ENCODE assay signal across 8 cellular contexts in the genomic region with DNA sequence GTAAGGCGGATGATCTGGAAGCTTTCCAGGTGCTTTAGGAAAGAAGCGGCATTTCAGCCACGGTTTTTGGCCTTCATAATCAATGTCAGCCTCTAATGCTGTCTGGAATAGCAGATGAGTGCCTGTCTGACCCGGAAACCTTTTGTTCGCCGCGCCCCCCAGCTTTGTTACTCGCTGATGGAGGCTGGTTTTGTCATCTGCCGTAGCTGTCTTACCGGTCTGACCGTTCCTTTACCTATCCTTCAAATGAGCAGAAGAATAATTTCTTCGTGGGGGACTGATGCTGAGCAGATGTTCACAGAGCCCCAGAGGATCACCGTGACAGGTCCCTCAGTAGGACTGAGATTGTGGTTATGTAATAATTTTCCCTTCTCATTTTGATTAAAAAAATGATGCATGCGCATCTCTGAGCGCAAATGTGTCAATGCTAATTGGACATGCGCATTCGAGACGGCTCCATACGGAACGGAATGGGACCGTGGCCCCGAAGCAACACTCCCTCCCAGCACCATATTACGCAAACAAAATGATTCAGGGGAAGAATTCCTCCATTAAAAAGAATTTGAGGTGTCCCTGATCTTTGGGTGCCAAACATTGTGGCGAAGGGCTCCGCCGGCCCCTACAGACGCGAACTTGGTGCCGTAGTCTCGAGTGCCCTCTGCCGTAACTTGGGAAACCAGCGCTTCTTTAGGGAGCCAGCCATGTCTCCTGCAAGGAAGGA. TPM values are rescaled to one million over a fixed set of nuclear protein-coding genes. Genes with fewer than 3 reads are reported as not detected.
DNase-seq lines count a peak whose midpoint lies in the region; ATAC-seq and TF ChIP-seq lines count a peak whose summit lies in the region.

No MANE protein-coding gene starts in this region.

- H3K27ac Mint-ChIP-seq in activated T-helper 17 cell treated with anti-CD3 and anti-CD28 coated beads, Interleukin-2, amount 50 U/mL, for 72 hours: no peak overlapping the region
- H3K27ac Mint-ChIP-seq in glutamatergic neuron (ENCODE audit: unreplicated experiment): peak overlapping the region; percentile 94
- H3K27ac Mint-ChIP-seq in T-helper 2 cell treated with Interferon-gamma antibody and Interleukin-4, amounts not matched to agents 5 μg/mL and 100 μg/mL, for 36 hours: no peak overlapping the region

- TF ChIP-seq CTCF in NB4 (IDR thresholded peaks at IDR 0.05; ENCODE audit: low read depth, low read length): peak; percentile 21
- TF ChIP-seq CTCF in glutamatergic neuron (IDR thresholded peaks at IDR 0.05; ENCODE audit: partially characterized antibody, unreplicated experiment): no peak

- peak; percentile 44 for ATAC-seq in activated T-helper 17 cell treated with anti-CD3 and anti-CD28 coated beads, Interleukin-2, amount 50 U/mL, for 72 hours (replicated peaks)

- H3K27me3 Mint-ChIP-seq in activated T-helper 17 cell treated with anti-CD3 and anti-CD28 coated beads, Interleukin-2, amount 50 U/mL, for 72 hours: peaks cover 31% of the 10 kb centered on the region
- peaks cover 8% of the 10 kb centered on the region for H3K27me3 Mint-ChIP-seq in glutamatergic neuron (ENCODE audit: unreplicated experiment)
- peaks cover 35% of the 10 kb centered on the region for H3K27me3 Mint-ChIP-seq in T-helper 2 cell treated with Interferon-gamma antibody and Interleukin-4, amounts not matched to agents 5 μg/mL and 100 μg/mL, for 36 hours (ENCODE audit: low read depth)

- peaks cover 3% of the 10 kb centered on the region for H3K9me3 Mint-ChIP-seq in activated T-helper 17 cell treated with anti-CD3 and anti-CD28 coated beads, Interleukin-2, amount 50 U/mL, for 72 hours
- peaks cover 10% of the 10 kb centered on the region for H3K9me3 Mint-ChIP-seq in glutamatergic neuron (ENCODE audit: unreplicated experiment)
- H3K9me3 Mint-ChIP-seq in T-helper 2 cell treated with Interferon-gamma antibody and Interleukin-4, amounts not matched to agents 5 μg/mL and 100 μg/mL, for 36 hours: no peaks in the 10 kb centered on the region

- H3K4me3 Mint-ChIP-seq in activated T-helper 17 cell treated with anti-CD3 and anti-CD28 coated beads, Interleukin-2, amount 50 U/mL, for 72 hours: peak overlapping the region; percentile 44
- H3K4me3 Mint-ChIP-seq in glutamatergic neuron (ENCODE audit: unreplicated experiment): peak overlapping the region; percentile 56
- H3K4me3 Mint-ChIP-seq in T-helper 2 cell treated with Interferon-gamma antibody and Interleukin-4, amounts not matched to agents 5 μg/mL and 100 μg/mL, for 36 hours: no peak overlapping the region

- H3K4me1 Mint-ChIP-seq in activated T-helper 17 cell treated with anti-CD3 and anti-CD28 coated beads, Interleukin-2, amount 50 U/mL, for 72 hours: no peaks in the 10 kb centered on the region
- H3K4me1 Mint-ChIP-seq in glutamatergic neuron (ENCODE audit: low read depth, unreplicated experiment): peaks cover 31% of the 10 kb centered on the region
- H3K4me1 Mint-ChIP-seq in T-helper 2 cell treated with Interferon-gamma antibody and Interleukin-4, amounts not matched to agents 5 μg/mL and 100 μg/mL, for 36 hours (ENCODE audit: low read depth): no peaks in the 10 kb centered on the region

- TF ChIP-seq POLR2A in NB4 (IDR thresholded peaks at IDR 0.05; ENCODE audit: extremely low read depth, insufficient read length): no peak

- DNase-seq in NCI-H82 (lab: John Stamatoyannopoulos, UW) (peak; percentile 45), NCI-H82 treated with DMSO at 0.1 percent for 48 hours (lab: John Stamatoyannopoulos, UW; ENCODE audit: unreplicated experiment) (no peak), NB4 (ENCODE audit: low read depth) (peak; percentile 31), glutamatergic neuron (peak; percentile 50), nucleus accumbens (lab: John Stamatoyannopoulos, UW) (peak in 40 of 56 donors; percentile 2 to 71 (median 31))
- no peak for DNase-seq in T-helper 2 cell treated with Interferon-gamma antibody and Interleukin-4, amounts not matched to agents 5 μg/mL and 100 μg/mL, for 36 hours (ENCODE audit: low spot score)
- DNase-seq in stimulated activated naive CD4-positive, alpha-beta T cell treated with Interleukin-2 at 50 U/mL for 16 hours (lab: John Stamatoyannopoulos, UW): no peak

- no peak overlapping the region for H3K4me3 ChIP-seq in NB4 (ENCODE audit: low read depth, low read length)

- H3K36me3 Mint-ChIP-seq in activated T-helper 17 cell treated with anti-CD3 and anti-CD28 coated beads, Interleukin-2, amount 50 U/mL, for 72 hours (ENCODE audit: low read depth): no peaks in the 10 kb centered on the region
- no peaks in the 10 kb centered on the region for H3K36me3 Mint-ChIP-seq in glutamatergic neuron (ENCODE audit: unreplicated experiment)
- H3K36me3 Mint-ChIP-seq in T-helper 2 cell treated with Interferon-gamma antibody and Interleukin-4, amounts not matched to agents 5 μg/mL and 100 μg/mL, for 36 hours (ENCODE audit: low read depth): no peaks in the 10 kb centered on the region

RNA-seq across cellular contexts. Expression of a gene that starts 27.6 kb away (rescaled TPM):
- not detected for total RNA-seq in activated T-helper 17 cell treated with anti-CD3 and anti-CD28 coated beads, Interleukin-2, amount 50 U/mL, for 72 hours
- 161 TPM for total RNA-seq in glutamatergic neuron (ENCODE audit: unreplicated experiment)

RNA-seq across cellular contexts. Expression of a gene that starts 51.0 kb away (rescaled TPM):
- total RNA-seq in activated T-helper 17 cell treated with anti-CD3 and anti-CD28 coated beads, Interleukin-2, amount 50 U/mL, for 72 hours: 1,000 to 10,000 TPM; 1,980 to 2,963 TPM
- 600 TPM for total RNA-seq in glutamatergic neuron (ENCODE audit: unreplicated experiment)

Comparison
In these comparisons a context has a peak if more than half of its experiments do, and no peak if none do; other contexts are left out.
1. DNase-seq: peak in NCI-H82 (single experiment), NB4 (single experiment), glutamatergic neuron (single experiment) and nucleus accumbens (40 of 56); none in NCI-H82 treated with DMSO at 0.1 percent for 48 hours (single experiment), T-helper 2 cell treated with Interferon-gamma antibody and Interleukin-4, amounts not matched to agents 5 μg/mL and 100 μg/mL, for 36 hours (single experiment) and stimulated activated naive CD4-positive, alpha-beta T cell treated with Interleukin-2 at 50 U/mL for 16 hours (single experiment).
2. RNA of a gene that starts 27.6 kb away (total RNA-seq): 161 TPM in glutamatergic neuron (single experiment); not detected in activated T-helper 17 cell treated with anti-CD3 and anti-CD28 coated beads, Interleukin-2, amount 50 U/mL, for 72 hours; every median in the first group is over 100 times any median in the second.